Comparison of ENCODE assay signal across 11 cellular contexts in the genomic region with DNA sequence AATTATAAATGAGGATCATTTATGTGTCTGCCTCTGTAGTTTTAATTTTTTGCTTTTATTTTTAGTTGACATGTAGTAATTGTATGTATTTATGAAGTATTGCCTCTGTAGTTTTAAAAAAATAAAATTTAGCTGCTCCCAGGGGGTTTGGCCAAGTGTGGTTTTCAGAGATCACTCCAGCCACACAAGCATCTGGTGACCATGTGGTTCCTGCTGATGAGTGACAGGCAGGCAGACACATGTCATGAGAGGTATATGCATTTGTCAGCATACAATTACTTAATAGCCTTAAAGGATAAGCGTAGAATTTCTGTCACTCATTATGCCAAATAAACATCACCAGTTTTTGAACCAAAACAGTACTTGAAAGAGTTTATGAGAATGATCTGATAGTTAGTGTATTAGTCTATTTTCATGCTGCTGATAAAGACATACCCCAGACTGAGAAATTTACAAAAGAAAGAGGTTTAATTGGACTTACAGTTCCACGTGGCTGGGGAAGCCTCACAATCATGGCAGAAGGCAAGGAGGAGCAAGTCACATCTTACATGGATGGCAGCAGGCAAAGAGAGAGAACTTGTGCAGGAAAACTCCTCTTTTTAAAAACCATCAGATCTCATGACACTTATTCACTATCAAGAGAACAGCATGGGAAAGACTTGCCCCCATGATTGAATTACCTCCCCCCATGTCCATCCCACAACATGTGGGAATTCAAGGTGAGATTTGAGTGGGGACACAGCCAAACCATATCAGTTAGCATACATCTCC. TPM values are rescaled to one million over a fixed set of nuclear protein-coding genes. Genes with fewer than 3 reads are reported as not detected.
DNase-seq lines count a peak whose midpoint lies in the region; ATAC-seq and TF ChIP-seq lines count a peak whose summit lies in the region.
"Had no signal": no experiment of that assay in that cellular context is flagged by ENCODE, and none has a peak within 500 bp of the region (broad histone marks: within the 10 kb centered on the region; RNA-seq: fewer than 3 reads in every experiment).

No MANE protein-coding gene starts in this region.

- H3F3A ChIP-seq in SK-N-SH (replicated peaks; ENCODE audit: insufficient read depth) (no peaks in the 10 kb centered on the region), MM.1S (ENCODE audit: insufficient read depth, low read length) (no peaks in the 10 kb centered on the region)

- no peak for TF ChIP-seq RAD21 in SK-N-SH (IDR thresholded peaks at IDR 0.05; ENCODE audit: low read length)

- TF ChIP-seq EP300 in SK-N-SH (IDR thresholded peaks at IDR 0.05; ENCODE audit: borderline replicate concordance in 1 of 2, low read depth in 1 of 2, low read length in 1 of 2): no peak

- TF ChIP-seq CTCF in SK-N-SH (IDR thresholded peaks at IDR 0.05) (no peak), MM.1S (IDR thresholded peaks at IDR 0.05; ENCODE audit: low read length) (no peak)

- WGBS in SK-N-SH (ENCODE audit: low lambda C conversion rate): 49% methylated on average over 2 of the region's 2 CpGs

- H3K9ac ChIP-seq in SK-N-SH: no peak overlapping the region
- no peak overlapping the region for H3K9ac ChIP-seq in MM.1S (ENCODE audit: low read length)

- peak overlapping the region; percentile 45 for H3K27ac Mint-ChIP-seq in stimulated activated memory B cell treated with anti-CD40 and anti-IgM and Interleukin-4, amounts not matched to agents 10 μg/mL and 1 μg/mL and 100 μg/mL, for 72 hours

- CTCF ChIA-PET in SK-N-SH (lab: Yijun Ruan, JAX): no interaction called here

- H3K9me3 Mint-ChIP-seq in stimulated activated memory B cell treated with anti-CD40 and anti-IgM and Interleukin-4, amounts not matched to agents 10 μg/mL and 1 μg/mL and 100 μg/mL, for 72 hours: peaks cover 6% of the 10 kb centered on the region

- H3K9me3 ChIP-seq in SK-N-SH (no peaks in the 10 kb centered on the region), MM.1S (replicated peaks; ENCODE audit: insufficient read depth, low read length) (no peaks in the 10 kb centered on the region)
- H3K9me3 ChIP-seq: gastroesophageal sphincter had no signal

- no peak overlapping the region for H2AFZ ChIP-seq in SK-N-SH (ENCODE audit: low read depth)
- no peak overlapping the region for H2AFZ ChIP-seq in MM.1S (ENCODE audit: low read length)

- ATAC-seq in SK-N-SH treated with all-trans-retinoic acid at 6 μM for 48 hours (no peak), HG02678 (IDR thresholded peaks at IDR 0.05; ENCODE audit: unreplicated experiment) (peak; percentile 74)
- peak; percentile 62 for ATAC-seq in stimulated activated memory B cell treated with anti-CD40 and anti-IgM and Interleukin-4, amounts not matched to agents 10 μg/mL and 1 μg/mL and 100 μg/mL, for 72 hours
- ATAC-seq: gastroesophageal sphincter had no signal

- POLR2A ChIA-PET in SK-N-SH (lab: Yijun Ruan, JAX): no interaction called here

- no peaks in the 10 kb centered on the region for H3K27me3 Mint-ChIP-seq in stimulated activated memory B cell treated with anti-CD40 and anti-IgM and Interleukin-4, amounts not matched to agents 10 μg/mL and 1 μg/mL and 100 μg/mL, for 72 hours

- peaks cover 69% of the 10 kb centered on the region for H3K36me3 Mint-ChIP-seq in stimulated activated memory B cell treated with anti-CD40 and anti-IgM and Interleukin-4, amounts not matched to agents 10 μg/mL and 1 μg/mL and 100 μg/mL, for 72 hours

- H3K27ac ChIP-seq in SK-N-SH (ENCODE audit: low read depth in 2 of 2, low read length in 1 of 2) (peak overlapping the region in 1 of 2 experiments; percentile 69; a peak in 2 of 4 replicates), MM.1S (ENCODE audit: low read length) (no peak overlapping the region)
- H3K27ac ChIP-seq: gastroesophageal sphincter had no signal

- H3K79me2 ChIP-seq in SK-N-SH (ENCODE audit: insufficient read depth) (no peaks in the 10 kb centered on the region), MM.1S (ENCODE audit: low read length) (peaks cover 71% of the 10 kb centered on the region)

- H3K4me1 Mint-ChIP-seq in stimulated activated memory B cell treated with anti-CD40 and anti-IgM and Interleukin-4, amounts not matched to agents 10 μg/mL and 1 μg/mL and 100 μg/mL, for 72 hours: peaks cover 31% of the 10 kb centered on the region

- no peak overlapping the region for H3K4me3 Mint-ChIP-seq in stimulated activated memory B cell treated with anti-CD40 and anti-IgM and Interleukin-4, amounts not matched to agents 10 μg/mL and 1 μg/mL and 100 μg/mL, for 72 hours

- H3K4me3 ChIP-seq in SK-N-SH (ENCODE audit: low read depth in 2 of 2, low read length in 1 of 2): no peak overlapping the region
- H3K4me3 ChIP-seq in MM.1S (ENCODE audit: low read length): no peak overlapping the region
- H3K4me3 ChIP-seq: gastroesophageal sphincter had no signal

- H3K4me2 ChIP-seq in SK-N-SH: no peak overlapping the region
- H3K4me2 ChIP-seq in MM.1S (ENCODE audit: low read depth, low read length): no peak overlapping the region

- H3K4me1 ChIP-seq in SK-N-SH (ENCODE audit: control insufficient read depth in 1 of 2, insufficient read depth in 2 of 2, low read depth in 1 of 2, low read length in 1 of 2) (peaks cover 0 to 3% of the 10 kb centered on the region in 2 experiments; a peak in 2 of 4 replicates), MM.1S (ENCODE audit: low read length) (peaks cover 9% of the 10 kb centered on the region)
- H3K4me1 ChIP-seq: gastroesophageal sphincter had no signal

- DNase-seq in SK-N-SH (peak; percentile 38), MM.1S (peak; percentile 29), NCI-H2029 treated with DMSO at 0.1 percent for 48 hours (lab: John Stamatoyannopoulos, UW) (no peak), inferior parietal cortex (ENCODE audit: extremely low spot score) (no peak), NOMO-1 treated with dmso at 0.1 percent for 144 hours (lab: John Stamatoyannopoulos, UW; ENCODE audit: unreplicated experiment) (no peak)
- DNase-seq: caudate nucleus, NCI-H187 treated with DMSO at 0.1 percent for 48 hours had no signal

- no peaks in the 10 kb centered on the region for H3K27me3 ChIP-seq in SK-N-SH (ENCODE audit: insufficient read depth)
- no peaks in the 10 kb centered on the region for H3K27me3 ChIP-seq in MM.1S (replicated peaks; ENCODE audit: insufficient read depth, low read length)
- H3K27me3 ChIP-seq: gastroesophageal sphincter had no signal

- H3K9me2 ChIP-seq in SK-N-SH (no peaks in the 10 kb centered on the region), MM.1S (replicated peaks; ENCODE audit: insufficient read depth, low read length) (no peaks in the 10 kb centered on the region)

- H3K36me3 ChIP-seq in SK-N-SH (replicated peaks in 1 of 2; ENCODE audit: control insufficient read depth in 1 of 2, insufficient read depth in 2 of 2, low read length in 1 of 2) (no peaks in the 10 kb centered on the region), MM.1S (replicated peaks; ENCODE audit: insufficient read depth, low read length) (no peaks in the 10 kb centered on the region)
- H3K36me3 ChIP-seq: gastroesophageal sphincter had no signal

- H4K20me1 ChIP-seq in SK-N-SH (ENCODE audit: insufficient read depth) (no peaks in the 10 kb centered on the region), MM.1S (ENCODE audit: insufficient read depth, low read length) (no peaks in the 10 kb centered on the region)

TF ChIP-seq in SK-N-SH, 30 proteins besides CTCF, POLR2A, EP300 and RAD21:
- TF ChIP-seq RCOR1 (IDR thresholded peaks at IDR 0.05; ENCODE audit: low read length): 0 out of 2 replicates have a peak, but pooled peaks have one; percentile 15
- TF ChIP-seq, protein P1, sequence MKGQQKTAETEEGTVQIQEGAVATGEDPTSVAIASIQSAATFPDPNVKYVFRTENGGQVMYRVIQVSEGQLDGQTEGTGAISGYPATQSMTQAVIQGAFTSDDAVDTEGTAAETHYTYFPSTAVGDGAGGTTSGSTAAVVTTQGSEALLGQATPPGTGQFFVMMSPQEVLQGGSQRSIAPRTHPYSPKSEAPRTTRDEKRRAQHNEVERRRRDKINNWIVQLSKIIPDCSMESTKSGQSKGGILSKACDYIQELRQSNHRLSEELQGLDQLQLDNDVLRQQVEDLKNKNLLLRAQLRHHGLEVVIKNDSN (IDR thresholded peaks at IDR 0.05; ENCODE audit: borderline replicate concordance, low read depth): no peak
- TF ChIP-seq MXI1 (IDR thresholded peaks at IDR 0.05; ENCODE audit: low read depth, low read length): peak; percentile 95

TF ChIP-seq in SK-N-SH treated with all-trans-retinoic acid at 6 μM for 48 hours, 23 proteins besides CTCF, POLR2A, EP300 and RAD21:
- TF ChIP-seq ESRRG (CRISPR knock-in tag; IDR thresholded peaks at IDR 0.05): no peak
TF ChIP-seq in SK-N-SH treated with all-trans-retinoic acid at 6 μM for 48 hours: peak in this region for 0.

RNA-seq across cellular contexts. Expression of gene MREG, which starts 29.6 kb away (rescaled TPM):
- 2.5 and 3.5 TPM in 2 replicates for polyA plus RNA-seq in SK-N-SH (2012; rRNA removed)
- polyA plus RNA-seq in SK-N-SH (2012; cell fraction: cytosol; rRNA removed): 3.5 and 3.7 TPM in 2 replicates
- 1.6 and 4.0 TPM in 2 replicates for polyA plus RNA-seq in SK-N-SH (2012; cell fraction: nucleus; rRNA removed)

Comparison
In these comparisons a context has a peak if more than half of its experiments do, and no peak if none do; other contexts are left out.
1. DNase-seq: peak in SK-N-SH (single experiment) and MM.1S (single experiment); none in NCI-H2029 treated with DMSO at 0.1 percent for 48 hours (single experiment), inferior parietal cortex (single experiment) and NOMO-1 treated with dmso at 0.1 percent for 144 hours (single experiment).